20 cellular contexts compared by ENCODE assay signal in the genomic region with DNA sequence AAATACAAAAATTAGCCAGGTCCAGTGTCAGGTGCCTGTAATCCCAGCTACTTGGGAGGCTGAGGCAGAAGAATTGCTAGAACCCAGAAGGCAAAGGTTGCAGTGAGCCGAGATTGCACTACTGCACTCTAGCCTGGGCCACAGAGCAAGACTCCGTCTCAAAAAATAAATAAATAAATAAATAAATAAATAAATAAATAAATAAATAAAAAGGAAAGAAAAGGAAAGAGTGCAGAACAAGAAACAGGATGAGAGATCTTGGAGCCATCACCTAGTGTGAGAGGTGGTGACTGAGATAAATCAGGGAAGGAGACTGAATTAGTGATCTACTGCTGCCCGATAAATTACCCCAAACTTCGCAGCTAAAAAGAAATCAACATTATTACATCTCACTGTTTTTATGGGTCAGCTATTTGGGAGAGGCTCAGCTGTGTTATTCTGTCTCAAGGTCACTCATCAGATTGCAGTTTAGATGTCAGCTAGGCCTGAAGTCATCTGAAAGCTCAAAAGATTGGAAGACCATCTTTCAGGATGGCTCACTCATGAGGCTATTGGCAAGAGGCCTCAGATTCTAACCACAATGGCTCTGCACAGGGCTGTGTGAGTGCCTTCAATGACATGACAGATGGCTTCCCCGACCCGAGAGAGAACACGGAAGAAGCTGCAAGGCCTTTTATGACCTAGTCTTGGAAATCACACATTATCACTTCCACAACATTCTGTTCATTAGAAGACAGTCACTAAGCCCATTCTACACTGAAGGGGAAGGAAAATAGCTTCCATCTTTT.
A peak's percentile ranks its signal among the peaks of the same experiment; 100 is the strongest.
DNase-seq lines count a peak whose midpoint lies in the region; ATAC-seq, FAIRE-seq and TF ChIP-seq lines count a peak whose summit lies in the region.
"Had no signal": no experiment of that assay in that cellular context is flagged by ENCODE, and none has a peak within 500 bp of the region (broad histone marks: within the 10 kb centered on the region; RNA-seq: fewer than 3 reads in every experiment).

No MANE protein-coding gene starts in this region.

- H3K27ac ChIP-seq in A549 (no peak overlapping the region), H9 (ENCODE audit: insufficient read length, low read depth, low read length) (no peak overlapping the region)
- H3K27ac ChIP-seq: RWPE1 had no signal

- no peaks in the 10 kb centered on the region for H3K23me2 ChIP-seq in H9 (ENCODE audit: insufficient read length, low read depth, low read length, poor library complexity, severe bottlenecking)

- no peak for FAIRE-seq in A549 (lab: Jason Lieb, UNC)
- FAIRE-seq: H54 had no signal

- H3K9me3 Mint-ChIP-seq in HFFc6 (no peaks in the 10 kb centered on the region), H9 (peaks cover 0 to 3% of the 10 kb centered on the region in 2 experiments; a peak in 1 of 5 replicates)
- H3K9me3 Mint-ChIP-seq in stimulated activated naive CD8-positive, alpha-beta T cell treated with anti-CD3 and anti-CD28 coated beads, Interleukin-15, amount 100 ng/mL, for 72 hours, result peaks cover 11 to 18% of the 10 kb centered on the region in 2 donors

- no peak overlapping the region for H3K4me3 Mint-ChIP-seq in HFFc6
- H3K4me3 Mint-ChIP-seq in stimulated activated naive CD8-positive, alpha-beta T cell treated with anti-CD3 and anti-CD28 coated beads, Interleukin-15, amount 100 ng/mL, for 72 hours, result no peak overlapping the region
- H3K4me3 Mint-ChIP-seq in H9, result no peak overlapping the region
- H3K4me3 Mint-ChIP-seq: CD4-positive, alpha-beta T cell had no signal

- H3K23ac ChIP-seq in H9 (ENCODE audit: insufficient read length, low read depth, low read length), result no peak overlapping the region

- H3K4me3 ChIP-seq in A549 (no peak overlapping the region), astrocyte of the spinal cord (ENCODE audit: low read depth, low read length) (no peak overlapping the region)

- H3K79me2 ChIP-seq in H9 (ENCODE audit: insufficient read depth, low read length), result no peaks in the 10 kb centered on the region

- no peak overlapping the region for H2BK15ac ChIP-seq in H9 (ENCODE audit: low read depth, low read length)

- no peak for ATAC-seq in A549
- ATAC-seq in stimulated activated naive CD8-positive, alpha-beta T cell treated with anti-CD3 and anti-CD28 coated beads, Interleukin-15, amount 100 ng/mL, for 72 hours, result no peak
- no peak for ATAC-seq in GM18517 (IDR thresholded peaks at IDR 0.05; ENCODE audit: unreplicated experiment)
- ATAC-seq: PC-3, SK-N-SH treated with all-trans-retinoic acid at 6 μM for 48 hours had no signal

- TF ChIP-seq CTCF in A549 (IDR thresholded peaks at IDR 0.05) (no peak), HFFc6 (IDR thresholded peaks at IDR 0.05) (no peak), astrocyte of the spinal cord (IDR thresholded peaks at IDR 0.05; ENCODE audit: low read depth, low read length) (no peak), H9 (conservative IDR thresholded peaks at IDR 0.05) (no peak)

- H3K27me3 Mint-ChIP-seq in HFFc6 (ENCODE audit: insufficient read depth), result peaks cover 1% of the 10 kb centered on the region; the same call in 1 of the 2 replicates
- H3K27me3 Mint-ChIP-seq in stimulated activated naive CD8-positive, alpha-beta T cell treated with anti-CD3 and anti-CD28 coated beads, Interleukin-15, amount 100 ng/mL, for 72 hours, result peaks cover 14% of the 10 kb centered on the region
- H3K27me3 Mint-ChIP-seq in H9 (ENCODE audit: low read depth), result peaks cover 18% of the 10 kb centered on the region

- DNase-seq in A549 (ENCODE audit: low read depth in 1 of 2, low spot score in 1 of 2) (no peak), HFFc6 (no peak), astrocyte of the spinal cord (ENCODE audit: low read depth, low spot score) (peak; percentile 41), myocyte (ENCODE audit: low read depth) (peak; percentile 60), NOMO-1 treated with dmso at 0.1 percent for 144 hours (lab: John Stamatoyannopoulos, UW; ENCODE audit: unreplicated experiment) (no peak), H9 (no peak)
- DNase-seq in stimulated activated naive CD8-positive, alpha-beta T cell treated with anti-CD3 and anti-CD28 coated beads, Interleukin-15, amount 100 ng/mL, for 72 hours, result no peak
- DNase-seq: 8988T; Calu3; CD4-positive, alpha-beta T cell; NCI-H1694 treated with DMSO at 0.1 percent for 48 hours; NCI-H2107; NCI-H2227 treated with DMSO at 0.1 percent for 48 hours; NCI-H510A treated with DMSO at 0.1 percent for 48 hours; PC-3; SIG-M5 had no signal

- H3K9me3 ChIP-seq in A549, result no peaks in the 10 kb centered on the region
- no peaks in the 10 kb centered on the region for H3K9me3 ChIP-seq in H9 (ENCODE audit: control insufficient read depth, low read depth, low read length)

- CTCF ChIA-PET in A549 (lab: Yijun Ruan, JAX), result interaction anchor here (1.4 to 2.4 kb wide), 2 partner anchors 19 to 95 kb away, joined by 6 to 7 read pairs; a partner anchor contains a TSS

- no peak overlapping the region for H3K18ac ChIP-seq in H9 (ENCODE audit: insufficient read length, low read depth, low read length)

- H3K4me2 ChIP-seq in A549 (no peak overlapping the region), H9 (ENCODE audit: insufficient read depth, insufficient read length, low read length) (no peak overlapping the region)

- H2AFZ ChIP-seq in H9 (ENCODE audit: low read length), result no peak overlapping the region

- no peak overlapping the region for H3K56ac ChIP-seq in H9 (ENCODE audit: insufficient read length, low read depth, low read length)

- H2BK12ac ChIP-seq in H9 (ENCODE audit: insufficient read length, low read depth, low read length), result no peak overlapping the region

- no peak for TF ChIP-seq RAD21 in A549 (conservative IDR thresholded peaks at IDR 0.05 in 1 of 2, IDR thresholded peaks at IDR 0.05 in 1 of 2)

- no peaks in the 10 kb centered on the region for H4K20me1 ChIP-seq in H9 (ENCODE audit: control insufficient read depth, insufficient read depth, insufficient read length)

- no peak overlapping the region for H3T11ph ChIP-seq in H9 (ENCODE audit: low read length)

- H3K79me1 ChIP-seq in H9 (ENCODE audit: insufficient read depth, low read depth, low read length, poor library complexity, severe bottlenecking), result no peaks in the 10 kb centered on the region

- H3K9ac ChIP-seq in H9 (ENCODE audit: extremely low read depth, insufficient read length, low read length), result no peak overlapping the region

- 82% methylated on average over 7 of the region's 7 CpGs for WGBS in A549 (ENCODE audit: missing lambda C conversion rate)
- WGBS in H9 (ENCODE audit: extremely low coverage, insufficient read length, low lambda C conversion rate), result no CpG with 5 or more reads among the region's 7 CpGs

- H3K27ac Mint-ChIP-seq in HFFc6 (peak overlapping the region; percentile 40; the same call in 1 of the 2 replicates), H9 (no peak overlapping the region)
- H3K27ac Mint-ChIP-seq in stimulated activated naive CD8-positive, alpha-beta T cell treated with anti-CD3 and anti-CD28 coated beads, Interleukin-15, amount 100 ng/mL, for 72 hours, result no peak overlapping the region
- H3K27ac Mint-ChIP-seq: CD4-positive, alpha-beta T cell had no signal

- H2BK120ac ChIP-seq in H9 (ENCODE audit: low read depth, low read length, poor library complexity, severe bottlenecking), result no peak overlapping the region

- H2AK5ac ChIP-seq in H9 (ENCODE audit: insufficient read length, low read length), result no peak overlapping the region

- TF ChIP-seq EP300 in A549 (IDR thresholded peaks at IDR 0.05), result no peak

- H3K27me3 ChIP-seq in H9 (ENCODE audit: insufficient read depth, low read length), result no peaks in the 10 kb centered on the region

- no peak overlapping the region for H4K91ac ChIP-seq in H9 (ENCODE audit: insufficient read length, low read depth, low read length)

- POLR2A ChIA-PET in A549 (lab: Yijun Ruan, JAX), result interaction anchor here (0.6 kb wide), 1 partner anchor 13 kb away, joined by 3 read pairs; no protein-coding TSS in a partner anchor

- no peak overlapping the region for H4K8ac ChIP-seq in H9 (replicated peaks; ENCODE audit: insufficient read length, low read depth, low read length)

- no peak overlapping the region for H3K14ac ChIP-seq in H9 (ENCODE audit: insufficient read depth, low read length)

- no peak overlapping the region for H2BK5ac ChIP-seq in H9 (ENCODE audit: insufficient read length, low read length)

- H2BK20ac ChIP-seq in H9 (ENCODE audit: low read depth, low read length, poor library complexity, severe bottlenecking), result no peak overlapping the region

- H3K4me1 Mint-ChIP-seq in HFFc6 (ENCODE audit: low read depth) (peaks cover 45% of the 10 kb centered on the region), H9 (peaks cover 14 to 15% of the 10 kb centered on the region in 2 experiments)
- no peaks in the 10 kb centered on the region for H3K4me1 Mint-ChIP-seq in stimulated activated naive CD8-positive, alpha-beta T cell treated with anti-CD3 and anti-CD28 coated beads, Interleukin-15, amount 100 ng/mL, for 72 hours

- H4K5ac ChIP-seq in H9 (ENCODE audit: insufficient read length, low read depth, low read length), result no peak overlapping the region

- no peak overlapping the region for H3K4ac ChIP-seq in H9 (ENCODE audit: low read depth, low read length)

- no peaks in the 10 kb centered on the region for H3K4me1 ChIP-seq in A549
- H3K4me1 ChIP-seq in H9 (ENCODE audit: insufficient read depth, low read length), result no peaks in the 10 kb centered on the region; the same call in 1 of the 2 replicates

- in situ Hi-C loops in astrocyte of the spinal cord (cut with HindIII; ENCODE audit: low sequenced_read_pairs), result no loop called here

- no peak for TF ChIP-seq POLR2A in A549 (IDR thresholded peaks at IDR 0.05; ENCODE audit: low read length)

- H3K36me3 Mint-ChIP-seq in HFFc6 (ENCODE audit: low read depth) (no peaks in the 10 kb centered on the region), H9 (ENCODE audit: insufficient read depth in 1 of 3, low read depth in 3 of 3) (no peaks in the 10 kb centered on the region)

TF ChIP-seq in A549, 52 proteins besides CTCF, POLR2A, EP300 and RAD21:
- TF ChIP-seq SREBF2 (IDR thresholded peaks at IDR 0.05), result no peak
- peak; percentile 87 for TF ChIP-seq ZC3H11A (IDR thresholded peaks at IDR 0.05)
- TF ChIP-seq, protein P1, sequence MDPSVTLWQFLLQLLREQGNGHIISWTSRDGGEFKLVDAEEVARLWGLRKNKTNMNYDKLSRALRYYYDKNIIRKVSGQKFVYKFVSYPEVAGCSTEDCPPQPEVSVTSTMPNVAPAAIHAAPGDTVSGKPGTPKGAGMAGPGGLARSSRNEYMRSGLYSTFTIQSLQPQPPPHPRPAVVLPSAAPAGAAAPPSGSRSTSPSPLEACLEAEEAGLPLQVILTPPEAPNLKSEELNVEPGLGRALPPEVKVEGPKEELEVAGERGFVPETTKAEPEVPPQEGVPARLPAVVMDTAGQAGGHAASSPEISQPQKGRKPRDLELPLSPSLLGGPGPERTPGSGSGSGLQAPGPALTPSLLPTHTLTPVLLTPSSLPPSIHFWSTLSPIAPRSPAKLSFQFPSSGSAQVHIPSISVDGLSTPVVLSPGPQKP (IDR thresholded peaks at IDR 0.05; ENCODE audit: low read depth, low read length), result no peak
- no peak for TF ChIP-seq HOXA7 (CRISPR knock-in tag; IDR thresholded peaks at IDR 0.05)

Comparison
In these comparisons a context has a peak if more than half of its experiments do, and no peak if none do; other contexts are left out.
1. DNase-seq: peak in astrocyte of the spinal cord (single experiment) and myocyte (single experiment); none in A549 (0 of 2), HFFc6 (single experiment), stimulated activated naive CD8-positive, alpha-beta T cell treated with anti-CD3 and anti-CD28 coated beads, Interleukin-15, amount 100 ng/mL, for 72 hours (0 of 2), NOMO-1 treated with dmso at 0.1 percent for 144 hours (single experiment) and H9 (single experiment).